In genomic region chr5:34915139-34915855, GRCh38 we compare ENCODE assay signal across 1 cellular context.
A peak's percentile ranks its signal among the peaks of the same experiment; 100 is the strongest.
TF ChIP-seq lines count a peak whose summit lies in the region.

TSS of gene BRIX1 (plus strand) at chr5:34915711. CDS start at chr5:34915739, 28 bp downstream.
TSS of gene RAD1 (minus strand) at chr5:34915504. CDS start at chr5:34914892, 612 bp downstream.

TF ChIP-seq in HepG2, 621 proteins besides CTCF, POLR2A, EP300 and RAD21 (continued from another document and continues in another):
- TF ChIP-seq ZNF646 (CRISPR knock-in tag; IDR thresholded peaks at IDR 0.05) = no peak
- peak; percentile 52; the same call in 1 of the 2 replicates for TF ChIP-seq MEIS2 (CRISPR knock-in tag; IDR thresholded peaks at IDR 0.05)
- TF ChIP-seq ZNF691 (CRISPR knock-in tag; IDR thresholded peaks at IDR 0.05; ENCODE audit: borderline replicate concordance, low read depth) = peak; percentile 77; the same call in 1 of the 2 replicates
- TF ChIP-seq ZNF281 (CRISPR knock-in tag; IDR thresholded peaks at IDR 0.05; ENCODE audit: borderline replicate concordance) = no peak
- peak; percentile 36; the same call in 1 of the 2 replicates for TF ChIP-seq TFAP4 (IDR thresholded peaks at IDR 0.05; ENCODE audit: borderline replicate concordance, low read depth)
- no peak for TF ChIP-seq NPAS2 (CRISPR knock-in tag; IDR thresholded peaks at IDR 0.05; ENCODE audit: borderline replicate concordance)
- TF ChIP-seq ZNF740 (CRISPR knock-in tag; IDR thresholded peaks at IDR 0.05) = no peak
- TF ChIP-seq E2F5 (CRISPR knock-in tag; conservative IDR thresholded peaks at IDR 0.05) = peak; percentile 79
- peak; percentile 65; the same call in 1 of the 2 replicates for TF ChIP-seq FOXK1 (CRISPR knock-in tag; IDR thresholded peaks at IDR 0.05; ENCODE audit: borderline replicate concordance, low read depth)
- no peak for TF ChIP-seq GRHL1 (CRISPR knock-in tag; conservative IDR thresholded peaks at IDR 0.05)
- no peak for TF ChIP-seq GZF1 (CRISPR knock-in tag; IDR thresholded peaks at IDR 0.05)
- TF ChIP-seq ZNF746 (CRISPR knock-in tag; IDR thresholded peaks at IDR 0.05) = no peak
- no peak for TF ChIP-seq ZNF354B (CRISPR knock-in tag; IDR thresholded peaks at IDR 0.05)
- no peak for TF ChIP-seq SATB2 (CRISPR knock-in tag; IDR thresholded peaks at IDR 0.05)
- TF ChIP-seq IRX3 (CRISPR knock-in tag; IDR thresholded peaks at IDR 0.05; ENCODE audit: borderline replicate concordance, low read depth) = no peak
- TF ChIP-seq GATAD2A (CRISPR knock-in tag; IDR thresholded peaks at IDR 0.05) = peak; percentile 44; the same call in 1 of the 2 replicates
- peak; percentile 95 for TF ChIP-seq THAP11 (CRISPR knock-in tag; IDR thresholded peaks at IDR 0.05)
- TF ChIP-seq ZNF513 (CRISPR knock-in tag; conservative IDR thresholded peaks at IDR 0.05) = no peak
- TF ChIP-seq ZBTB14 (CRISPR knock-in tag; IDR thresholded peaks at IDR 0.05) = no peak
- no peak for TF ChIP-seq CHD4 (IDR thresholded peaks at IDR 0.05; ENCODE audit: borderline replicate concordance, low read length)
- TF ChIP-seq ZNF589 (CRISPR knock-in tag; conservative IDR thresholded peaks at IDR 0.05) = peak; percentile 88
- no peak for TF ChIP-seq ZNF333 (CRISPR knock-in tag; IDR thresholded peaks at IDR 0.05; ENCODE audit: borderline replicate concordance)
- TF ChIP-seq JUND (CRISPR knock-in tag; IDR thresholded peaks at IDR 0.05) = no peak
- TF ChIP-seq ZBTB3 (CRISPR knock-in tag; IDR thresholded peaks at IDR 0.05; ENCODE audit: borderline replicate concordance, low read depth) = peak; percentile 83; the same call in 1 of the 2 replicates
- no peak for TF ChIP-seq ZNF615 (CRISPR knock-in tag; IDR thresholded peaks at IDR 0.05; ENCODE audit: borderline replicate concordance)
- no peak for TF ChIP-seq ZNF367 (CRISPR knock-in tag; IDR thresholded peaks at IDR 0.05; ENCODE audit: borderline replicate concordance)
- TF ChIP-seq DMAP1 (CRISPR knock-in tag; IDR thresholded peaks at IDR 0.05) = peak; percentile 92; the same call in 1 of the 2 replicates
- no peak for TF ChIP-seq DBP (CRISPR knock-in tag; IDR thresholded peaks at IDR 0.05; ENCODE audit: not compliant biosample characterization)
- peak; percentile 95 for TF ChIP-seq ZNF350 (CRISPR knock-in tag; IDR thresholded peaks at IDR 0.05; ENCODE audit: borderline replicate concordance, low read depth)
- TF ChIP-seq PHF20 (CRISPR knock-in tag; IDR thresholded peaks at IDR 0.05) = peak; percentile 98
- TF ChIP-seq REL (CRISPR knock-in tag; conservative IDR thresholded peaks at IDR 0.05) = 0 out of 2 replicates have a peak, but pooled peaks have one; percentile 53
- peak; percentile 33; the same call in 1 of the 2 replicates for TF ChIP-seq ZNF460 (CRISPR knock-in tag; IDR thresholded peaks at IDR 0.05; ENCODE audit: borderline replicate concordance)
- TF ChIP-seq HINFP (CRISPR knock-in tag; IDR thresholded peaks at IDR 0.05; ENCODE audit: low read depth) = peak; percentile 39; the same call in 1 of the 2 replicates
- TF ChIP-seq SALL1 (CRISPR knock-in tag; IDR thresholded peaks at IDR 0.05) = peak; percentile 93
- TF ChIP-seq ZSCAN25 (CRISPR knock-in tag; IDR thresholded peaks at IDR 0.05) = no peak; the same call in 1 of the 2 replicates
- peak; percentile 25; the same call in 1 of the 2 replicates for TF ChIP-seq RARA (CRISPR knock-in tag; IDR thresholded peaks at IDR 0.05)
- peak; percentile 76 for TF ChIP-seq KAT7 (CRISPR knock-in tag; IDR thresholded peaks at IDR 0.05; ENCODE audit: borderline replicate concordance)
- TF ChIP-seq SP5 (CRISPR knock-in tag; IDR thresholded peaks at IDR 0.05; ENCODE audit: borderline replicate concordance, low read depth) = peak; percentile 25; the same call in 1 of the 2 replicates
- TF ChIP-seq JUNB (CRISPR knock-in tag; IDR thresholded peaks at IDR 0.05; ENCODE audit: borderline replicate concordance) = no peak
